ENCODE assay signal across 8 cellular contexts in the genomic region with DNA sequence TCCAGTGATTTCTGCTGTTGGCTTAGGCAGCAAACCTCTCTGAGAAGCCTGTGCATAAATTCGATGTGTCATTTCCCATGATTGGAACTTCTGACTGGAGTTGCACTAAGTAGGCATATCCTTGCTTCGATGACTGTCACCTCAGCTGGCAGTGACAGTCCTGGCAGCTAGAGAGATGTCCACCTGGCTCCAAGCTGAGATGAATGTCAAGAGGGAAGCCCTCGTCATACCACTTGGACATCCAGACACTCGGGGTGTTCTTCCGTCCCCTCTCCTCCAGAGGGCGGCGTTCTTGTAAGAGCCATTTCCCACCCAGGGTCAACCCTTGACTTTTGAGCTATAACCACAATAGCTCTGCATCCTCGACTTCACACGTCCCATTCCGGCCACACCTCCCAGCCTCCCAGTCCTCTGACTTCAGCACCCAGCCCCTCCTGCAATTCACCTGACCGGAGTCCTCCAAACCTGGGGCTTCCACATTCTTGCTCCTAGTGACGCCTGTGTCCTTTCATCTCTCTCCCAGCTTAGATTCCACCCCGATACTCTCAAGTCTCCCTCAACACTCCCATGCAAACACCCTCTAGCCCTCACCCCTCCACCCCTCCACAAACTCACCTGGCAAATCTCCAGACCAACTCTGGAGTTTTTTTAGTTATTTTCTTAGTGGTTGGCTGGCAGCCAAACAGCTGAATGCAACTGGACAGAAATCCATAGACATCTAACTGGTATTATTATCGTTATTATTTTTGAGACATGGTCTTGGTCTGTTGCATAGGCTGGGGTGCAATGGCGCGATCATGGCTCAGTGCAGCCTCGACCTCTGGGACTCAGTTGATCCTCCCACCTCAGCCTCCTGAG. TPM values are rescaled to one million over a fixed set of nuclear protein-coding genes. Genes with fewer than 3 reads are reported as not detected.
DNase-seq lines count a peak whose midpoint lies in the region; ATAC-seq and TF ChIP-seq lines count a peak whose summit lies in the region.

No MANE protein-coding gene starts in this region.

- ATAC-seq in mucosa of descending colon: peak; percentile 79
- ATAC-seq in HG03378 (IDR thresholded peaks at IDR 0.05; ENCODE audit: unreplicated experiment): no peak

- H3K9me3 ChIP-seq in SJSA1 (replicated peaks) (no peaks in the 10 kb centered on the region), mucosa of descending colon (no peaks in the 10 kb centered on the region)

- H3K4me3 ChIP-seq in SJSA1 (no peak overlapping the region), mucosa of descending colon (no peak overlapping the region)

- no peak overlapping the region for H3K27ac ChIP-seq in SJSA1

- H3K36me3 ChIP-seq in SJSA1: no peaks in the 10 kb centered on the region
- no peaks in the 10 kb centered on the region for H3K36me3 ChIP-seq in mucosa of descending colon (ENCODE audit: low read depth)

- in situ Hi-C loops in T47D (cut with HindIII; ENCODE audit: low pct_unique_long_range_greater_than_20kb, low sequenced_read_pairs): no loop called here

- peak; percentile 95 for DNase-seq in DMS53 (lab: John Stamatoyannopoulos, UW)
- peak; percentile 42 for DNase-seq in HK-2 (ENCODE audit: unreplicated experiment)
- peak; percentile 39 to 62 for DNase-seq in SJSA1 (ENCODE audit: low read depth in 1 of 2, low spot score in 2 of 2)
- peak; percentile 14 to 65 for DNase-seq in T47D (ENCODE audit: low read depth in 1 of 2, low spot score in 1 of 2)
- peak in 2 of 3 donors; percentile 62 to 70 for DNase-seq in mucosa of descending colon
- DNase-seq in NCI-H2029 (lab: John Stamatoyannopoulos, UW): no peak
- no peak for DNase-seq in NCI-H146 treated with DMSO at 0.1 percent for 48 hours (lab: John Stamatoyannopoulos, UW; ENCODE audit: unreplicated experiment)

- no peaks in the 10 kb centered on the region; the same call in 1 of the 2 replicates for H3K27me3 ChIP-seq in SJSA1 (replicated peaks)

- peaks cover 4% of the 10 kb centered on the region; the same call in 1 of the 2 replicates for H3K4me1 ChIP-seq in SJSA1 (replicated peaks)
- H3K4me1 ChIP-seq in mucosa of descending colon (ENCODE audit: low read depth): no peaks in the 10 kb centered on the region

- TF ChIP-seq CTCF in mucosa of descending colon (IDR thresholded peaks at IDR 0.05): peak; percentile 12

- intact Hi-C loops in mucosa of descending colon (cut with DNase I, micrococcal nuclease): no loop called here

RNA-seq across cellular contexts. Expression of a gene that starts 17.4 kb away (rescaled TPM):
- not detected in 2 replicates for total RNA-seq in SJSA1 (2014; rRNA removed; shearing (Covaris generic))
- total RNA-seq in mucosa of descending colon: not detected

Comparison
In these comparisons a context has a peak if more than half of its experiments do, and no peak if none do; other contexts are left out.
1. DNase-seq: peak in DMS53 (single experiment), HK-2 (single experiment), SJSA1 (2 of 2), T47D (2 of 2) and mucosa of descending colon (2 of 3); none in NCI-H2029 (single experiment) and NCI-H146 treated with DMSO at 0.1 percent for 48 hours (single experiment).